In genomic region chr20:3275966-3276365, GRCh38 we compare ENCODE assay signal across 13 cellular contexts. TPM values are rescaled to one million over a fixed set of nuclear protein-coding genes. Genes with fewer than 3 reads are reported as not detected.
DNase-seq lines count a peak whose midpoint lies in the region; ATAC-seq and TF ChIP-seq lines count a peak whose summit lies in the region.
"Had no signal": no experiment of that assay in that cellular context is flagged by ENCODE, and none has a peak within 500 bp of the region (broad histone marks: within the 10 kb centered on the region; RNA-seq: fewer than 3 reads in every experiment).

No MANE protein-coding gene starts in this region.

- no peak overlapping the region for H2BK15ac ChIP-seq in neuronal stem cell (ENCODE audit: low read length)

- H3K4me3 Mint-ChIP-seq in brain (no peak overlapping the region), mesothelial cell of epicardium (no peak overlapping the region)

- H3K27me3 Mint-ChIP-seq in brain (no peaks in the 10 kb centered on the region), mesothelial cell of epicardium (ENCODE audit: low read depth) (no peaks in the 10 kb centered on the region)

- DNase-seq in GM03348 (ENCODE audit: low spot score), result peak; percentile 31
- DNase-seq in fibroblast of peridontal ligament (ENCODE audit: extremely low read depth), result peak; percentile 35
- DNase-seq in trophoblast cell, result no peak
- no peak for DNase-seq in inferior parietal cortex (ENCODE audit: extremely low spot score)
- no peak for DNase-seq in neuronal stem cell (ENCODE audit: low spot score)
- no peak for DNase-seq in mesothelial cell of epicardium (ENCODE audit: low spot score in 2 of 2, unreplicated experiment in 2 of 2)
- DNase-seq: DND-41, NCI-H1930 had no signal

- H3K36me3 ChIP-seq in trophoblast cell (ENCODE audit: control insufficient read depth in 1 of 2, insufficient read depth in 2 of 2, low read length in 2 of 2) (peaks cover 6 to 21% of the 10 kb centered on the region in 2 experiments), neuronal stem cell (replicated peaks in 1 of 2; ENCODE audit: control insufficient read depth in 2 of 2, insufficient read depth in 2 of 2, low read length in 2 of 2) (peaks cover 16 to 71% of the 10 kb centered on the region in 2 donors)

- H3K36me3 Mint-ChIP-seq in brain (peaks cover 81% of the 10 kb centered on the region), mesothelial cell of epicardium (peaks cover 36% of the 10 kb centered on the region)

- TF ChIP-seq CTCF in brain (conservative IDR thresholded peaks at IDR 0.05) (no peak), mesothelial cell of epicardium (IDR thresholded peaks at IDR 0.05; ENCODE audit: unreplicated experiment) (no peak)

- no peaks in the 10 kb centered on the region for H3K9me3 Mint-ChIP-seq in brain
- H3K9me3 Mint-ChIP-seq in mesothelial cell of epicardium, result no peaks in the 10 kb centered on the region

- H3K4me1 ChIP-seq in trophoblast cell (ENCODE audit: control insufficient read depth in 1 of 2, insufficient read depth in 2 of 2, low read length in 2 of 2), result no peaks in the 10 kb centered on the region
- peaks cover 0 to 8% of the 10 kb centered on the region in 2 donors for H3K4me1 ChIP-seq in neuronal stem cell (ENCODE audit: control insufficient read depth in 2 of 2, insufficient read depth in 1 of 2, low read depth in 1 of 2, low read length in 2 of 2)
- H3K4me1 ChIP-seq: A549 had no signal

- H3K23ac ChIP-seq in trophoblast cell (ENCODE audit: low read length), result no peak overlapping the region
- no peak overlapping the region for H3K23ac ChIP-seq in neuronal stem cell (ENCODE audit: low read depth, low read length, poor library complexity)

- no peaks in the 10 kb centered on the region for H3K79me1 ChIP-seq in trophoblast cell (ENCODE audit: low read length)
- H3K79me1 ChIP-seq in neuronal stem cell (ENCODE audit: low read depth, low read length), result no peaks in the 10 kb centered on the region

- no peak overlapping the region for H2BK5ac ChIP-seq in trophoblast cell (ENCODE audit: low read depth, low read length, poor library complexity)
- no peak overlapping the region for H2BK5ac ChIP-seq in neuronal stem cell (ENCODE audit: low read length)

- H3K27me3 ChIP-seq in trophoblast cell (ENCODE audit: insufficient read depth, low read length) (no peaks in the 10 kb centered on the region), neuronal stem cell (ENCODE audit: control insufficient read depth in 3 of 3, insufficient read depth in 3 of 3, low read depth in 1 of 3, low read length in 3 of 3) (no peaks in the 10 kb centered on the region)

- no peak overlapping the region for H3K4me3 ChIP-seq in trophoblast cell (ENCODE audit: low read depth, low read length)
- H3K4me3 ChIP-seq in neuronal stem cell (ENCODE audit: low read length in 2 of 2), result no peak overlapping the region
- H3K4me3 ChIP-seq: A549, GM12878, K562 had no signal

- H3K4me2 ChIP-seq in trophoblast cell (ENCODE audit: low read length) (no peak overlapping the region), neuronal stem cell (ENCODE audit: insufficient read depth, low read length, poor library complexity, severe bottlenecking) (no peak overlapping the region)
- H3K4me2 ChIP-seq: A549 had no signal

- H3K14ac ChIP-seq in trophoblast cell (ENCODE audit: low read length) (no peak overlapping the region), neuronal stem cell (ENCODE audit: low read length) (no peak overlapping the region)

- no peak for ATAC-seq in HG02798 (IDR thresholded peaks at IDR 0.05; ENCODE audit: poor library complexity, unreplicated experiment)

- H3K27ac Mint-ChIP-seq in brain, result peak overlapping the region in 4 of 5 experiments; percentile 37 to 81 (median 52)
- H3K27ac Mint-ChIP-seq in mesothelial cell of epicardium, result no peak overlapping the region

- H3K27ac ChIP-seq in trophoblast cell (ENCODE audit: low read depth, low read length) (no peak overlapping the region), neuronal stem cell (replicated peaks; ENCODE audit: low read length) (no peak overlapping the region)
- H3K27ac ChIP-seq: A549 had no signal

- H2BK12ac ChIP-seq in trophoblast cell (ENCODE audit: low read length), result no peak overlapping the region
- no peak overlapping the region for H2BK12ac ChIP-seq in neuronal stem cell (ENCODE audit: low read length)

- no peak overlapping the region for H4K8ac ChIP-seq in trophoblast cell (ENCODE audit: low read depth, low read length)
- H4K8ac ChIP-seq in neuronal stem cell (ENCODE audit: low read depth, low read length), result no peak overlapping the region

- H2AFZ ChIP-seq in trophoblast cell (ENCODE audit: insufficient read depth, low read length, poor library complexity), result no peak overlapping the region
- H2AFZ ChIP-seq in neuronal stem cell (ENCODE audit: low read length), result no peak overlapping the region

- H3K9ac ChIP-seq in trophoblast cell (ENCODE audit: low read length), result peak overlapping the region; percentile 65
- no peak overlapping the region for H3K9ac ChIP-seq in neuronal stem cell (ENCODE audit: low read depth, low read length, poor library complexity)

- H2BK120ac ChIP-seq in trophoblast cell (ENCODE audit: insufficient read depth, low read length, poor library complexity) (no peak overlapping the region), neuronal stem cell (ENCODE audit: low read depth, low read length) (no peak overlapping the region)

- H3K9me3 ChIP-seq in trophoblast cell (ENCODE audit: insufficient read depth, low read depth, low read length) (no peaks in the 10 kb centered on the region), neuronal stem cell (replicated peaks in 1 of 2; ENCODE audit: control insufficient read depth in 2 of 2, insufficient read depth in 1 of 2, low read depth in 1 of 2, low read length in 2 of 2) (peaks cover 0 to 2% of the 10 kb centered on the region in 2 donors)
- H3K9me3 ChIP-seq: A549 had no signal

- H3K79me2 ChIP-seq in trophoblast cell (ENCODE audit: control insufficient read depth, insufficient read depth, low read length, poor library complexity), result no peaks in the 10 kb centered on the region

- WGBS in trophoblast cell (ENCODE audit: extremely low coverage, insufficient coverage, insufficient read length), result no CpG with 5 or more reads among the region's 1 CpG
- WGBS in neuronal stem cell (ENCODE audit: extremely low coverage in 2 of 2, insufficient read length in 2 of 2, insufficient replicate concordance in 1 of 2), 2 donors, result no CpG with 5 or more reads among the region's 1 CpG

- H4K12ac ChIP-seq in trophoblast cell (ENCODE audit: low read depth, low read length), result no peak overlapping the region

- H3K4me1 Mint-ChIP-seq in brain (peaks cover 17% of the 10 kb centered on the region), mesothelial cell of epicardium (no peaks in the 10 kb centered on the region)

- H3K18ac ChIP-seq in trophoblast cell (ENCODE audit: low read length) (no peak overlapping the region), neuronal stem cell (ENCODE audit: low read length) (no peak overlapping the region)

- H4K91ac ChIP-seq in trophoblast cell (ENCODE audit: low read depth, low read length), result no peak overlapping the region
- H4K91ac ChIP-seq in neuronal stem cell (ENCODE audit: low read depth, low read length, poor library complexity), result no peak overlapping the region

- H3K4ac ChIP-seq in trophoblast cell (ENCODE audit: low read depth, low read length) (no peak overlapping the region), neuronal stem cell (ENCODE audit: low read length) (no peak overlapping the region)

- H2AK5ac ChIP-seq in trophoblast cell (ENCODE audit: low read length), result no peak overlapping the region
- H2AK5ac ChIP-seq in neuronal stem cell (ENCODE audit: low read depth, low read length), result no peak overlapping the region

RNA-seq across cellular contexts. Expression of gene SLC4A11, which starts 37.0 kb away (rescaled TPM):
- polyA plus RNA-seq in brain (ENCODE audit: insufficient read depth, low read depth, low replicate concordance), result 9.7 TPM
- polyA plus RNA-seq in trophoblast cell (2013), result 3.6 and 4.4 TPM in 2 replicates
- polyA plus RNA-seq in neuronal stem cell (2013, experiment 1 of 2), result 4.0 TPM
- polyA plus RNA-seq in neuronal stem cell (2013, experiment 2 of 2), result 3.9 TPM
- total RNA-seq in mesothelial cell of epicardium, result 1.0 to 2.5 TPM (median 1.9 TPM) in 3 replicates

Comparison
In these comparisons a context has a peak if more than half of its experiments do, and no peak if none do; other contexts are left out.
1. DNase-seq: peak in GM03348 (single experiment) and fibroblast of peridontal ligament (single experiment); none in trophoblast cell (0 of 2), inferior parietal cortex (single experiment), neuronal stem cell (single experiment) and mesothelial cell of epicardium (0 of 2).